ENCODE assay signal across 12 cellular contexts in the genomic region with DNA sequence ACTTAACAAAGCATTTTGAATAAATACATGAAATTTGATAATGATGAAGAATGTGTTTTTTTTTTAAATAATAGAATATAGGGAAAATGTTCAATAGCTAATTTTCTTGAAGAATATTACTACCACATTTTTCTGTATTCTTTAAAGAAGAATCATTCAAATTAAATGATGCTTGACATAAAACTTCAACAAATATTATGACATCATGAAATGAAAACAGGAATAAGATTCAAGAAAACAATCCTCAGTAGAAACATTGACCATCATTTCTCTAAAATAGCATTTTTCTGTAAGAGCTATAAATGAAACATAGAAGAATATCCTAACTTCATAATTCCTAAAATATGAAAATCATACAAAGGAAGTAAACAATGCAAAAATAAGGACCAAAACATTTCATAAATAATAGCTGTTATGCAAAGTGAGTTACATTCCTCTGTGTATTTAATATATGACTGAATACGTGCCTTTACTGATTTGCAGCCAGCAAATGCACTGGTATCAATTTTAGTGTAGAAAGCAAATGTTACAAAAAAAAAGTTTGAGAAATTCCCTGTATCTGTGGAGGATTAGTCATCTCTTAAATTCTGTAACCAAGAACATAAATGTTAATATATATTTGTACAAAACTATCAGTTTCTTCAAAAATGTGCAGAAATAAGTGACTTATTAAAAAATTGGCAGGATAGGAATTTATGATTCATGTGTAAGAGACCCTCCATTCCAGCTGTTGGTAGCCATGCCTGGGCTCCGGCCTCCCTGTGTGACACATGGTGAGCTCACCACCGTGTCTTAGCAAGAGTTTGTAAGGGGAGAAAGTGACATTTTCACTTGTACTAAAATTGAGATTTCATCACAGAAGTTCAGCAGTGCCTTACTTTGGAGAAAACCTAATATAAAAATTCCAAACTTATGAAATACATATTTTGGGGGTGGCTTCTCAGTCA. TPM values are rescaled to one million over a fixed set of nuclear protein-coding genes. Genes with fewer than 3 reads are reported as not detected.
DNase-seq lines count a peak whose midpoint lies in the region; ATAC-seq lines count a peak whose summit lies in the region.
"Had no signal": no experiment of that assay in that cellular context is flagged by ENCODE, and none has a peak within 500 bp of the region (broad histone marks: within the 10 kb centered on the region; RNA-seq: fewer than 3 reads in every experiment).

No MANE protein-coding gene starts in this region.

- peaks cover 32% of the 10 kb centered on the region for H3K4me1 Mint-ChIP-seq in activated T-helper 2 cell treated with anti-CD3 and anti-CD28 coated beads, Interferon-gamma antibody, Interleukin-2, Interleukin-4, amounts not matched to agents 10 μg/mL and 5 μg/mL and 100 μg/mL, durations not matched to agents 14 hours and 24 hours and 36 hours (ENCODE audit: low read depth)
- H3K4me1 Mint-ChIP-seq: memory B cell had no signal

- ATAC-seq in GM18508 (IDR thresholded peaks at IDR 0.05; ENCODE audit: insufficient read depth, unreplicated experiment) (peak; percentile 56), HG02588 (IDR thresholded peaks at IDR 0.05; ENCODE audit: unreplicated experiment) (peak; percentile 57), HG03442 (IDR thresholded peaks at IDR 0.05; ENCODE audit: unreplicated experiment) (no peak), GM21526 (IDR thresholded peaks at IDR 0.05; ENCODE audit: low FRiP score, unreplicated experiment) (no peak)

- no peaks in the 10 kb centered on the region for H3K9me3 Mint-ChIP-seq in activated T-helper 2 cell treated with anti-CD3 and anti-CD28 coated beads, Interferon-gamma antibody, Interleukin-2, Interleukin-4, amounts not matched to agents 10 μg/mL and 5 μg/mL and 100 μg/mL, durations not matched to agents 14 hours and 24 hours and 36 hours
- H3K9me3 Mint-ChIP-seq: memory B cell had no signal

- no peak for DNase-seq in activated T-helper 2 cell treated with anti-CD3 and anti-CD28 coated beads, Interferon-gamma antibody, Interleukin-2, Interleukin-4, amounts not matched to agents 10 μg/mL and 5 μg/mL and 100 μg/mL, durations not matched to agents 14 hours and 24 hours and 36 hours (ENCODE audit: low spot score)
- DNase-seq in kidney tubule cell (ENCODE audit: low spot score), result peak; percentile 95
- no peak for DNase-seq in hypothalamus (lab: John Stamatoyannopoulos, UW)
- DNase-seq: erythroblast, NCI-H1930, spleen, testis had no signal

- H3K27ac Mint-ChIP-seq in activated T-helper 2 cell treated with anti-CD3 and anti-CD28 coated beads, Interferon-gamma antibody, Interleukin-2, Interleukin-4, amounts not matched to agents 10 μg/mL and 5 μg/mL and 100 μg/mL, durations not matched to agents 14 hours and 24 hours and 36 hours, result peak overlapping the region; percentile 64
- H3K27ac Mint-ChIP-seq: memory B cell had no signal

- H3K27me3 Mint-ChIP-seq in activated T-helper 2 cell treated with anti-CD3 and anti-CD28 coated beads, Interferon-gamma antibody, Interleukin-2, Interleukin-4, amounts not matched to agents 10 μg/mL and 5 μg/mL and 100 μg/mL, durations not matched to agents 14 hours and 24 hours and 36 hours (ENCODE audit: low read depth), result no peaks in the 10 kb centered on the region

- intact Hi-C loops in activated T-helper 2 cell treated with anti-CD3 and anti-CD28 coated beads, Interferon-gamma antibody, Interleukin-2, Interleukin-4, amounts not matched to agents 10 μg/mL and 5 μg/mL and 100 μg/mL, durations not matched to agents 14 hours and 24 hours and 36 hours (cut with micrococcal nuclease), result loop anchor here (2.0 kb wide), 1 partner anchor 128 kb away; no protein-coding TSS in a partner anchor

- H3K36me3 Mint-ChIP-seq in activated T-helper 2 cell treated with anti-CD3 and anti-CD28 coated beads, Interferon-gamma antibody, Interleukin-2, Interleukin-4, amounts not matched to agents 10 μg/mL and 5 μg/mL and 100 μg/mL, durations not matched to agents 14 hours and 24 hours and 36 hours (ENCODE audit: low read depth), result no peaks in the 10 kb centered on the region
- H3K36me3 Mint-ChIP-seq: memory B cell had no signal

- no peak overlapping the region for H3K4me3 Mint-ChIP-seq in activated T-helper 2 cell treated with anti-CD3 and anti-CD28 coated beads, Interferon-gamma antibody, Interleukin-2, Interleukin-4, amounts not matched to agents 10 μg/mL and 5 μg/mL and 100 μg/mL, durations not matched to agents 14 hours and 24 hours and 36 hours (ENCODE audit: low read depth)
- H3K4me3 Mint-ChIP-seq: memory B cell had no signal

RNA-seq across cellular contexts. Expression of a gene that starts 15.0 kb away (rescaled TPM):
- 71.4 and 75.6 TPM in 2 replicates for total RNA-seq in activated T-helper 2 cell treated with anti-CD3 and anti-CD28 coated beads, Interferon-gamma antibody, Interleukin-2, Interleukin-4, amounts not matched to agents 10 μg/mL and 5 μg/mL and 100 μg/mL, durations not matched to agents 14 hours and 24 hours and 36 hours

RNA-seq across cellular contexts. Expression of a gene that starts 36.6 kb away (rescaled TPM):
- 77.1 and 85.9 TPM in 2 replicates for total RNA-seq in activated T-helper 2 cell treated with anti-CD3 and anti-CD28 coated beads, Interferon-gamma antibody, Interleukin-2, Interleukin-4, amounts not matched to agents 10 μg/mL and 5 μg/mL and 100 μg/mL, durations not matched to agents 14 hours and 24 hours and 36 hours

Comparison
In these comparisons a context has a peak if more than half of its experiments do, and no peak if none do; other contexts are left out.
1. ATAC-seq: peak in GM18508 (single experiment) and HG02588 (single experiment); none in HG03442 (single experiment) and GM21526 (single experiment).